In the genomic region with DNA sequence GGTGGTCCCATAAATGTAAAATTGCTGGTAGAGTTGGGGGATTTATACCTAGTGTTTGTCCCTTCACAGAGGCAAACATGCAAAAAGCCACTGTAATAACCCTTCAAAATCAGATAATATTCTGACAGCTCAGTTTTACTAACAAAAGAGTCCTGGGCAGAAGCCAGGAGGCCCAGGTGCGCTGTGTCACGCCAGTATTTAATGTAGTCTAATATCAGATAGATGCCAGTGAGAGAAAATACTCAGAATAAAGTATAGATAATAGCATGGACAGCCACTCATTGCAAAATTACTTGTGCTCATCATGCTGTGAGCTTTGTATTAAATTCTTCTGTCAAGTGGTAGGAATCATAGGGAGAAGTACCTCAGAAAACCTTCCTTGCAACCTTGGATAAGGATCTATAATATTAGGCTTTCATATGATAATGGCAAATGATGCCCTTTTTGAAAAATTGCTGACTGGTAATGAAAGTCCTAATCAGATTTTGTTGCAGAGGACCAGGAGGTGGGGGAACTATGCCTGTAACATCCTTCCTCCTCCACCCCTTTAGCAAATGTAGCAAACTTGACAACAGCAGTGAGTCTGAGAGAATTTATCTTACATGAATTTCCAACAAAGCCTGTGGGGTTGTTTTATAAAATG, we compare ENCODE assay signal across 25 cellular contexts.
A peak's percentile ranks its signal among the peaks of the same experiment; 100 is the strongest.
DNase-seq lines count a peak whose midpoint lies in the region; ATAC-seq and TF ChIP-seq lines count a peak whose summit lies in the region.
"Had no signal": no experiment of that assay in that cellular context is flagged by ENCODE, and none has a peak within 500 bp of the region (broad histone marks: within the 10 kb centered on the region; RNA-seq: fewer than 3 reads in every experiment).

No MANE protein-coding gene starts in this region.

- ATAC-seq in HG02973 (IDR thresholded peaks at IDR 0.05; ENCODE audit: unreplicated experiment): no peak
- no peak for ATAC-seq in effector memory CD8-positive, alpha-beta T cell (replicated peaks)
- ATAC-seq: activated T-helper 17 cell treated with anti-CD3 and anti-CD28 coated beads, Interleukin-2, amount 50 U/mL, for 72 hours; body of pancreas; naive thymus-derived CD4-positive, alpha-beta T cell; Right ventricle myocardium inferior; stimulated activated memory B cell treated with anti-CD40 and anti-IgM and Interleukin-4, amounts not matched to agents 10 μg/mL and 1 μg/mL and 100 μg/mL, for 72 hours; upper lobe of right lung had no signal

- H3K4me3 ChIP-seq in LNCaP clone FGC (ENCODE audit: low read depth, low read length): no peak overlapping the region
- H3K4me3 ChIP-seq: body of pancreas, upper lobe of right lung had no signal

- peaks cover 60% of the 10 kb centered on the region for H3K36me3 Mint-ChIP-seq in brain
- H3K36me3 Mint-ChIP-seq in effector memory CD8-positive, alpha-beta T cell (ENCODE audit: insufficient read depth): no peaks in the 10 kb centered on the region
- H3K36me3 Mint-ChIP-seq: activated naive CD4-positive, alpha-beta T cell treated with anti-CD3 and anti-CD28 coated beads, Interleukin-2, amount 10 ng/mL, durations not matched to agents 7 days and 5 days; CD8-positive, alpha-beta memory T cell; naive thymus-derived CD4-positive, alpha-beta T cell; stimulated activated memory B cell treated with anti-CD40 and anti-IgM and Interleukin-4, amounts not matched to agents 10 μg/mL and 1 μg/mL and 100 μg/mL, for 72 hours had no signal

- peak; percentile 28 for DNase-seq in COR-L47 (lab: John Stamatoyannopoulos, UW)
- DNase-seq in LNCaP clone FGC (ENCODE audit: low read depth): peak; percentile 57
- DNase-seq in NCI-H2081 treated with DMSO at 0.1 percent for 48 hours (lab: John Stamatoyannopoulos, UW): peak; percentile 45
- no peak for DNase-seq in pons (ENCODE audit: low spot score)
- no peak for DNase-seq in effector memory CD8-positive, alpha-beta T cell
- no peak for DNase-seq in GM10248 (ENCODE audit: extremely low spot score)
- DNase-seq: activated CD4-positive, alpha-beta memory T cell treated with anti-CD3 and anti-CD28 coated beads, Interleukin-2, amount 10 ng/mL, durations not matched to agents 7 days and 5 days; activated CD4-positive, alpha-beta T cell treated with anti-CD3 and anti-CD28 coated beads for 1 hour; activated CD8-positive, alpha-beta memory T cell treated with anti-CD3 and anti-CD28 coated beads, Interleukin-2, amount 50 U/mL, for 4 hours; activated naive CD4-positive, alpha-beta T cell treated with anti-CD3 and anti-CD28 coated beads, Interleukin-2, amount 10 ng/mL, durations not matched to agents 7 days and 5 days; CD8-positive, alpha-beta memory T cell; cerebellar nuclear complex; HCEC 1CT; midbrain; MV-4-11; naive thymus-derived CD4-positive, alpha-beta T cell; NCI-H524 treated with DMSO at 0.1 percent for 48 hours; occipital lobe; upper lobe of right lung had no signal

- peak overlapping the region in 1 of 5 experiments; percentile 58 for H3K4me3 Mint-ChIP-seq in brain
- H3K4me3 Mint-ChIP-seq in effector memory CD8-positive, alpha-beta T cell: no peak overlapping the region
- H3K4me3 Mint-ChIP-seq: activated CD4-positive, alpha-beta memory T cell treated with anti-CD3 and anti-CD28 coated beads, Interleukin-2, amount 10 ng/mL, durations not matched to agents 7 days and 5 days; activated naive CD4-positive, alpha-beta T cell treated with anti-CD3 and anti-CD28 coated beads, Interleukin-2, amount 10 ng/mL, durations not matched to agents 7 days and 5 days; activated T-helper 17 cell treated with anti-CD3 and anti-CD28 coated beads, Interleukin-2, amount 50 U/mL, for 72 hours; CD8-positive, alpha-beta memory T cell; naive thymus-derived CD4-positive, alpha-beta T cell; stimulated activated memory B cell treated with anti-CD40 and anti-IgM and Interleukin-4, amounts not matched to agents 10 μg/mL and 1 μg/mL and 100 μg/mL, for 72 hours had no signal

- POLR2A ChIA-PET in GM10248 (lab: Yijun Ruan, JAX): no interaction called here

- H3K9me3 Mint-ChIP-seq in brain: no peaks in the 10 kb centered on the region
- H3K9me3 Mint-ChIP-seq in effector memory CD8-positive, alpha-beta T cell: peaks cover 0 to 4% of the 10 kb centered on the region in 2 donors
- H3K9me3 Mint-ChIP-seq: activated CD4-positive, alpha-beta memory T cell treated with anti-CD3 and anti-CD28 coated beads, Interleukin-2, amount 10 ng/mL, durations not matched to agents 7 days and 5 days; activated naive CD4-positive, alpha-beta T cell treated with anti-CD3 and anti-CD28 coated beads, Interleukin-2, amount 10 ng/mL, durations not matched to agents 7 days and 5 days; stimulated activated memory B cell treated with anti-CD40 and anti-IgM and Interleukin-4, amounts not matched to agents 10 μg/mL and 1 μg/mL and 100 μg/mL, for 72 hours had no signal

- H3K27ac Mint-ChIP-seq in brain: peak overlapping the region; percentile 52 to 87 (median 75)
- H3K27ac Mint-ChIP-seq in effector memory CD8-positive, alpha-beta T cell: no peak overlapping the region
- H3K27ac Mint-ChIP-seq: activated CD4-positive, alpha-beta memory T cell treated with anti-CD3 and anti-CD28 coated beads, Interleukin-2, amount 10 ng/mL, durations not matched to agents 7 days and 5 days; activated naive CD4-positive, alpha-beta T cell treated with anti-CD3 and anti-CD28 coated beads, Interleukin-2, amount 10 ng/mL, durations not matched to agents 7 days and 5 days; activated T-helper 17 cell treated with anti-CD3 and anti-CD28 coated beads, Interleukin-2, amount 50 U/mL, for 72 hours; CD8-positive, alpha-beta memory T cell; naive thymus-derived CD4-positive, alpha-beta T cell; stimulated activated memory B cell treated with anti-CD40 and anti-IgM and Interleukin-4, amounts not matched to agents 10 μg/mL and 1 μg/mL and 100 μg/mL, for 72 hours had no signal

- H3K27me3 Mint-ChIP-seq in brain: no peaks in the 10 kb centered on the region
- H3K27me3 Mint-ChIP-seq in effector memory CD8-positive, alpha-beta T cell: no peaks in the 10 kb centered on the region
- H3K27me3 Mint-ChIP-seq: activated CD4-positive, alpha-beta memory T cell treated with anti-CD3 and anti-CD28 coated beads, Interleukin-2, amount 10 ng/mL, durations not matched to agents 7 days and 5 days; activated naive CD4-positive, alpha-beta T cell treated with anti-CD3 and anti-CD28 coated beads, Interleukin-2, amount 10 ng/mL, durations not matched to agents 7 days and 5 days; activated T-helper 17 cell treated with anti-CD3 and anti-CD28 coated beads, Interleukin-2, amount 50 U/mL, for 72 hours; CD8-positive, alpha-beta memory T cell; naive thymus-derived CD4-positive, alpha-beta T cell; stimulated activated memory B cell treated with anti-CD40 and anti-IgM and Interleukin-4, amounts not matched to agents 10 μg/mL and 1 μg/mL and 100 μg/mL, for 72 hours had no signal

- peaks cover 31% of the 10 kb centered on the region for H3K4me1 Mint-ChIP-seq in brain
- no peaks in the 10 kb centered on the region for H3K4me1 Mint-ChIP-seq in effector memory CD8-positive, alpha-beta T cell (ENCODE audit: low read depth in 2 of 2)
- H3K4me1 Mint-ChIP-seq: activated CD4-positive, alpha-beta memory T cell treated with anti-CD3 and anti-CD28 coated beads, Interleukin-2, amount 10 ng/mL, durations not matched to agents 7 days and 5 days; activated naive CD4-positive, alpha-beta T cell treated with anti-CD3 and anti-CD28 coated beads, Interleukin-2, amount 10 ng/mL, durations not matched to agents 7 days and 5 days; activated T-helper 17 cell treated with anti-CD3 and anti-CD28 coated beads, Interleukin-2, amount 50 U/mL, for 72 hours; CD8-positive, alpha-beta memory T cell; naive thymus-derived CD4-positive, alpha-beta T cell; stimulated activated memory B cell treated with anti-CD40 and anti-IgM and Interleukin-4, amounts not matched to agents 10 μg/mL and 1 μg/mL and 100 μg/mL, for 72 hours had no signal

- TF ChIP-seq CTCF in LNCaP clone FGC (IDR thresholded peaks at IDR 0.05; ENCODE audit: control insufficient read depth, extremely low read depth, insufficient read depth): no peak
- no peak for TF ChIP-seq CTCF in brain (conservative IDR thresholded peaks at IDR 0.05)
- no peak for TF ChIP-seq CTCF in GM10248 (IDR thresholded peaks at IDR 0.05; ENCODE audit: control extremely low read depth, extremely low read depth, low read depth, missing control alignments)

- CTCF ChIA-PET in GM10248 (lab: Yijun Ruan, JAX): no interaction called here

Comparison
In these comparisons a context has a peak if more than half of its experiments do, and no peak if none do; other contexts are left out.
1. DNase-seq: peak in COR-L47 (single experiment), LNCaP clone FGC (single experiment) and NCI-H2081 treated with DMSO at 0.1 percent for 48 hours (single experiment); none in pons (single experiment), effector memory CD8-positive, alpha-beta T cell (0 of 3) and GM10248 (single experiment).
2. H3K27ac Mint-ChIP-seq: peak in brain (5 of 5); none in effector memory CD8-positive, alpha-beta T cell (0 of 2).